8 cellular contexts compared by ENCODE assay signal in the genomic region with DNA sequence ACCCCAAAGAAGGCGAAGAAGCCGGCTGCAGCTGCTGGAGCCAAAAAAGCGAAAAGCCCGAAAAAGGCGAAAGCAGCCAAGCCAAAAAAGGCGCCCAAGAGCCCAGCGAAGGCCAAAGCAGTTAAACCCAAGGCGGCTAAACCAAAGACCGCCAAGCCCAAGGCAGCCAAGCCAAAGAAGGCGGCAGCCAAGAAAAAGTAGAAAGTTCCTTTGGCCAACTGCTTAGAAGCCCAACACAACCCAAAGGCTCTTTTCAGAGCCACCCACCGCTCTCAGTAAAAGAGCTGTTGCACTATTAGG.
DNase-seq lines count a peak whose midpoint lies in the region; ATAC-seq lines count a peak whose summit lies in the region.

No MANE protein-coding gene starts in this region.

- no peaks in the 10 kb centered on the region for H3K9me3 Mint-ChIP-seq in activated CD8-positive, alpha-beta memory T cell treated with anti-CD3 and anti-CD28 coated beads, Interleukin-2, amount 10 ng/mL, durations not matched to agents 7 days and 5 days (ENCODE audit: low read depth)
- H3K9me3 Mint-ChIP-seq in activated T-helper 2 cell treated with anti-CD3 and anti-CD28 coated beads, Interferon-gamma antibody, Interleukin-2, Interleukin-4, amounts not matched to agents 10 μg/mL and 5 μg/mL and 100 μg/mL, durations not matched to agents 14 hours and 24 hours and 36 hours, result no peaks in the 10 kb centered on the region
- no peaks in the 10 kb centered on the region for H3K9me3 Mint-ChIP-seq in stimulated activated effector memory CD8-positive, alpha-beta T cell treated with anti-CD3 and anti-CD28 coated beads, Interleukin-12 subunit alpha, Interleukin-12 subunit beta, amount 100 ng/mL, for 72 hours

- peaks cover 43% of the 10 kb centered on the region for H3K4me1 Mint-ChIP-seq in activated CD8-positive, alpha-beta memory T cell treated with anti-CD3 and anti-CD28 coated beads, Interleukin-2, amount 10 ng/mL, durations not matched to agents 7 days and 5 days
- peaks cover 47% of the 10 kb centered on the region for H3K4me1 Mint-ChIP-seq in activated T-helper 2 cell treated with anti-CD3 and anti-CD28 coated beads, Interferon-gamma antibody, Interleukin-2, Interleukin-4, amounts not matched to agents 10 μg/mL and 5 μg/mL and 100 μg/mL, durations not matched to agents 14 hours and 24 hours and 36 hours (ENCODE audit: low read depth)
- peaks cover 49% of the 10 kb centered on the region for H3K4me1 Mint-ChIP-seq in stimulated activated effector memory CD8-positive, alpha-beta T cell treated with anti-CD3 and anti-CD28 coated beads, Interleukin-12 subunit alpha, Interleukin-12 subunit beta, amount 100 ng/mL, for 72 hours

- WGBS in right cardiac atrium, result under 1% methylated on average over 11 of the region's 11 CpGs

- CTCF ChIA-PET in activated CD8-positive, alpha-beta memory T cell treated with anti-CD3 and anti-CD28 coated beads, Interleukin-2, amount 10 ng/mL, durations not matched to agents 7 days and 5 days (lab: Charles Lee), result interaction anchor here (0.6 to 7.1 kb wide), 9 partner anchors 14 to 116 kb away, joined by 3 to 101 read pairs (median 5); a partner anchor contains a TSS

- peaks cover 16% of the 10 kb centered on the region for H3K36me3 Mint-ChIP-seq in activated CD8-positive, alpha-beta memory T cell treated with anti-CD3 and anti-CD28 coated beads, Interleukin-2, amount 10 ng/mL, durations not matched to agents 7 days and 5 days
- peaks cover 5% of the 10 kb centered on the region for H3K36me3 Mint-ChIP-seq in activated T-helper 2 cell treated with anti-CD3 and anti-CD28 coated beads, Interferon-gamma antibody, Interleukin-2, Interleukin-4, amounts not matched to agents 10 μg/mL and 5 μg/mL and 100 μg/mL, durations not matched to agents 14 hours and 24 hours and 36 hours (ENCODE audit: low read depth)
- H3K36me3 Mint-ChIP-seq in stimulated activated effector memory CD8-positive, alpha-beta T cell treated with anti-CD3 and anti-CD28 coated beads, Interleukin-12 subunit alpha, Interleukin-12 subunit beta, amount 100 ng/mL, for 72 hours, result peaks cover 57% of the 10 kb centered on the region

- DNase-seq in activated CD8-positive, alpha-beta memory T cell treated with anti-CD3 and anti-CD28 coated beads, Interleukin-2, amount 10 ng/mL, durations not matched to agents 7 days and 5 days, result no peak
- DNase-seq in activated CD8-positive, alpha-beta memory T cell treated with anti-CD3 and anti-CD28 coated beads, Interleukin-2, amount 50 U/mL, for 4 hours, result no peak
- DNase-seq in activated T-helper 2 cell treated with anti-CD3 and anti-CD28 coated beads, Interferon-gamma antibody, Interleukin-2, Interleukin-4, amounts not matched to agents 10 μg/mL and 5 μg/mL and 100 μg/mL, durations not matched to agents 14 hours and 24 hours and 36 hours (ENCODE audit: low spot score), result no peak
- DNase-seq in right cardiac atrium (no peak), activated gamma-delta T cell (lab: John Stamatoyannopoulos, UW) (no peak)
- no peak for DNase-seq in stimulated activated effector memory CD8-positive, alpha-beta T cell treated with anti-CD3 and anti-CD28 coated beads, Interleukin-12 subunit alpha, Interleukin-12 subunit beta, amount 100 ng/mL, for 72 hours (ENCODE audit: low spot score in 2 of 2)

- peak overlapping the region; percentile 87 for H3K4me3 Mint-ChIP-seq in activated CD8-positive, alpha-beta memory T cell treated with anti-CD3 and anti-CD28 coated beads, Interleukin-2, amount 10 ng/mL, durations not matched to agents 7 days and 5 days
- peak overlapping the region; percentile 90 for H3K4me3 Mint-ChIP-seq in activated T-helper 2 cell treated with anti-CD3 and anti-CD28 coated beads, Interferon-gamma antibody, Interleukin-2, Interleukin-4, amounts not matched to agents 10 μg/mL and 5 μg/mL and 100 μg/mL, durations not matched to agents 14 hours and 24 hours and 36 hours (ENCODE audit: low read depth)
- H3K4me3 Mint-ChIP-seq in stimulated activated effector memory CD8-positive, alpha-beta T cell treated with anti-CD3 and anti-CD28 coated beads, Interleukin-12 subunit alpha, Interleukin-12 subunit beta, amount 100 ng/mL, for 72 hours, result peak overlapping the region; percentile 82

- H3K4me3 ChIP-seq in right cardiac atrium (ENCODE audit: low read length), result peak overlapping the region; percentile 89

- peak overlapping the region; percentile 98 for H3K27ac ChIP-seq in right cardiac atrium (ENCODE audit: low read length)

- no peaks in the 10 kb centered on the region for H3K27me3 ChIP-seq in right cardiac atrium (ENCODE audit: control insufficient read depth, insufficient read depth)

- H3K27ac Mint-ChIP-seq in activated CD8-positive, alpha-beta memory T cell treated with anti-CD3 and anti-CD28 coated beads, Interleukin-2, amount 10 ng/mL, durations not matched to agents 7 days and 5 days, result peak overlapping the region; percentile 97
- H3K27ac Mint-ChIP-seq in activated T-helper 2 cell treated with anti-CD3 and anti-CD28 coated beads, Interferon-gamma antibody, Interleukin-2, Interleukin-4, amounts not matched to agents 10 μg/mL and 5 μg/mL and 100 μg/mL, durations not matched to agents 14 hours and 24 hours and 36 hours, result peak overlapping the region; percentile 96
- peak overlapping the region; percentile 97 for H3K27ac Mint-ChIP-seq in stimulated activated effector memory CD8-positive, alpha-beta T cell treated with anti-CD3 and anti-CD28 coated beads, Interleukin-12 subunit alpha, Interleukin-12 subunit beta, amount 100 ng/mL, for 72 hours

- H3K27me3 Mint-ChIP-seq in activated CD8-positive, alpha-beta memory T cell treated with anti-CD3 and anti-CD28 coated beads, Interleukin-2, amount 10 ng/mL, durations not matched to agents 7 days and 5 days, result peaks cover 17% of the 10 kb centered on the region
- H3K27me3 Mint-ChIP-seq in activated T-helper 2 cell treated with anti-CD3 and anti-CD28 coated beads, Interferon-gamma antibody, Interleukin-2, Interleukin-4, amounts not matched to agents 10 μg/mL and 5 μg/mL and 100 μg/mL, durations not matched to agents 14 hours and 24 hours and 36 hours (ENCODE audit: low read depth), result no peaks in the 10 kb centered on the region

- no peaks in the 10 kb centered on the region for H3K9me3 ChIP-seq in right cardiac atrium (ENCODE audit: control insufficient read depth, low read length)

- peak; percentile 10 for ATAC-seq in activated CD8-positive, alpha-beta memory T cell treated with anti-CD3 and anti-CD28 coated beads, Interleukin-2, amount 10 ng/mL, durations not matched to agents 7 days and 5 days
- ATAC-seq in right cardiac atrium (peak; percentile 54 to 67), HG02981 (IDR thresholded peaks at IDR 0.05; ENCODE audit: unreplicated experiment) (no peak)
- no peak for ATAC-seq in stimulated activated effector memory CD8-positive, alpha-beta T cell treated with anti-CD3 and anti-CD28 coated beads, Interleukin-12 subunit alpha, Interleukin-12 subunit beta, amount 100 ng/mL, for 72 hours
- no peak for ATAC-seq in activated CD4-positive, CD25-positive, alpha-beta regulatory T cell treated with anti-CD3 and anti-CD28 coated beads, Interleukin-2, amount 50 U/mL, for 24 hours

- no peaks in the 10 kb centered on the region for H3K4me1 ChIP-seq in right cardiac atrium (ENCODE audit: control insufficient read depth, insufficient read depth, low read length)

- intact Hi-C loops in activated T-helper 2 cell treated with anti-CD3 and anti-CD28 coated beads, Interferon-gamma antibody, Interleukin-2, Interleukin-4, amounts not matched to agents 10 μg/mL and 5 μg/mL and 100 μg/mL, durations not matched to agents 14 hours and 24 hours and 36 hours (cut with micrococcal nuclease), result loop anchor here (1.0 to 5.0 kb wide), 6 partner anchors 33 to 1736 kb away; a partner anchor contains a TSS
- intact Hi-C loops in right cardiac atrium (cut with DNase I), result loop anchor here in 3 of 4 donors (2.0 to 5.0 kb wide), 2 partner anchors 32 to 34 kb away; a partner anchor contains a TSS

Comparison
In these comparisons a context has a peak if more than half of its experiments do, and no peak if none do; other contexts are left out.
1. ATAC-seq: peak in activated CD8-positive, alpha-beta memory T cell treated with anti-CD3 and anti-CD28 coated beads, Interleukin-2, amount 10 ng/mL, durations not matched to agents 7 days and 5 days (single experiment) and right cardiac atrium (2 of 2); none in stimulated activated effector memory CD8-positive, alpha-beta T cell treated with anti-CD3 and anti-CD28 coated beads, Interleukin-12 subunit alpha, Interleukin-12 subunit beta, amount 100 ng/mL, for 72 hours (single experiment), HG02981 (single experiment) and activated CD4-positive, CD25-positive, alpha-beta regulatory T cell treated with anti-CD3 and anti-CD28 coated beads, Interleukin-2, amount 50 U/mL, for 24 hours (0 of 2).
2. Peak in every context shown above with its lines, with median percentiles within 50 percentile points of each other: H3K27ac Mint-ChIP-seq and H3K4me3 Mint-ChIP-seq.